Comparison of ENCODE assay signal across 8 cellular contexts in genomic region chr10:102418612-102419560, GRCh38. TPM values are rescaled to one million over a fixed set of nuclear protein-coding genes. Genes with fewer than 3 reads are reported as not detected.
DNase-seq lines count a peak whose midpoint lies in the region; ATAC-seq and TF ChIP-seq lines count a peak whose summit lies in the region.

Gene PSD, minus strand, starts transcription at chr10:102418785. Its CDS starts 1,747 bp downstream, at chr10:102417038.

- peaks cover 22% of the 10 kb centered on the region for H3K4me1 Mint-ChIP-seq in activated CD8-positive, alpha-beta T cell treated with anti-CD3 and anti-CD28 coated beads for 36 hours (ENCODE audit: low read depth)

- H3K36me3 ChIP-seq in stomach smooth muscle (ENCODE audit: control insufficient read depth in 2 of 2, insufficient read depth in 2 of 2, low read length in 2 of 2): peaks cover 7% of the 10 kb centered on the region in 2 donors
- peaks cover 0 to 6% of the 10 kb centered on the region in 2 donors for H3K36me3 ChIP-seq in thyroid gland

- CTCF ChIA-PET in activated CD8-positive, alpha-beta T cell treated with anti-CD3 and anti-CD28 coated beads for 36 hours (lab: Charles Lee): interaction anchor here (1.3 to 6.2 kb wide), 6 partner anchors 9 to 165 kb away, joined by 3 to 143 read pairs (median 4); partner anchors contain the start of gene NFKB2

- TF ChIP-seq POLR2A in thyroid gland (IDR thresholded peaks at IDR 0.05): no peak

- WGBS in thyroid gland, 2 donors: 0 to 2% methylated on average over 13 to 26 of the region's 54 CpGs

- H3K27me3 Mint-ChIP-seq in activated CD8-positive, alpha-beta T cell treated with anti-CD3 and anti-CD28 coated beads for 36 hours: peaks cover 18% of the 10 kb centered on the region

- intact Hi-C loops in activated CD8-positive, alpha-beta T cell treated with anti-CD3 and anti-CD28 coated beads for 36 hours (cut with micrococcal nuclease): no loop called here
- intact Hi-C loops in thyroid gland (cut with DNase I): no loop called here

- H3K4me1 ChIP-seq in stomach smooth muscle (ENCODE audit: control insufficient read depth, insufficient read depth, low read length) (peaks cover 40% of the 10 kb centered on the region), thyroid gland (peaks cover 29 to 36% of the 10 kb centered on the region in 2 donors)

- no peak for ATAC-seq in activated CD8-positive, alpha-beta T cell treated with anti-CD3 and anti-CD28 coated beads for 36 hours

- TF ChIP-seq CTCF in activated CD8-positive, alpha-beta T cell treated with anti-CD3 and anti-CD28 coated beads for 36 hours (IDR thresholded peaks at IDR 0.05): no peak
- no peak for TF ChIP-seq CTCF in thyroid gland (IDR thresholded peaks at IDR 0.05)

- no peaks in the 10 kb centered on the region for H3K9me3 Mint-ChIP-seq in activated CD8-positive, alpha-beta T cell treated with anti-CD3 and anti-CD28 coated beads for 36 hours

- no peak within 1 kb of the TSS for H3K27ac Mint-ChIP-seq in activated CD8-positive, alpha-beta T cell treated with anti-CD3 and anti-CD28 coated beads for 36 hours

- peak within 1 kb of the TSS; percentile 95 for H3K27ac ChIP-seq in stomach smooth muscle (ENCODE audit: low read length)
- H3K27ac ChIP-seq in thyroid gland: no peak within 1 kb of the TSS

- POLR2A ChIA-PET in activated CD8-positive, alpha-beta T cell treated with anti-CD3 and anti-CD28 coated beads for 36 hours (lab: Charles Lee): interaction anchor here (3.4 to 7.3 kb wide), 4 partner anchors 8 to 33 kb away, joined by 37 to 73 read pairs (median 56); partner anchors contain the start of genes C10orf95 and CUEDC2

- H3K27me3 ChIP-seq in stomach smooth muscle (ENCODE audit: control insufficient read depth in 1 of 2, insufficient read depth in 2 of 2, low read length in 2 of 2): peaks cover 21 to 31% of the 10 kb centered on the region in 2 donors
- H3K27me3 ChIP-seq in thyroid gland: no peaks in the 10 kb centered on the region

- no peak within 1 kb of the TSS for H3K9ac ChIP-seq in stomach smooth muscle (ENCODE audit: low read length in 2 of 2)

- H3K4me3 ChIP-seq in iPS-18c (ENCODE audit: insufficient read depth, low read depth, low read length) (peak within 1 kb of the TSS; percentile 64), stomach smooth muscle (ENCODE audit: low read length in 2 of 2) (peak within 1 kb of the TSS; percentile 90 to 91), thyroid gland (replicated peaks in 1 of 3) (peak within 1 kb of the TSS in 1 of 3 donors; percentile 88)

- peak within 1 kb of the TSS; percentile 87 for H3K4me3 Mint-ChIP-seq in activated CD8-positive, alpha-beta T cell treated with anti-CD3 and anti-CD28 coated beads for 36 hours

- peaks cover 8% of the 10 kb centered on the region for H3K36me3 Mint-ChIP-seq in activated CD8-positive, alpha-beta T cell treated with anti-CD3 and anti-CD28 coated beads for 36 hours (ENCODE audit: low read depth)

- H3K9me3 ChIP-seq in iPS-18c (ENCODE audit: control insufficient read depth, insufficient read depth, low read length) (no peaks in the 10 kb centered on the region), stomach smooth muscle (ENCODE audit: control insufficient read depth in 2 of 2, low read length in 2 of 2) (no peaks in the 10 kb centered on the region), thyroid gland (no peaks in the 10 kb centered on the region)

- DNase-seq in D341Med (ENCODE audit: low spot score) (peak; percentile 87), NCI-H1105 treated with DMSO at 0.1 percent for 48 hours (lab: John Stamatoyannopoulos, UW) (peak; percentile 57), thyroid gland (no peak), globus pallidus (ENCODE audit: low spot score) (no peak)
- peak; percentile 17 for DNase-seq in activated CD8-positive, alpha-beta T cell treated with anti-CD3 and anti-CD28 coated beads for 36 hours
- DNase-seq in stimulated activated naive CD4-positive, alpha-beta T cell (lab: John Stamatoyannopoulos, UW): no peak

RNA-seq across cellular contexts. Expression of gene PSD, which starts in this region (rescaled TPM):
- total RNA-seq in activated CD8-positive, alpha-beta T cell treated with anti-CD3 and anti-CD28 coated beads for 36 hours: 10 to 100 TPM in 1 of 2 experiments, 1 to 10 TPM in 1; 9.3 to 10.4 TPM
- total RNA-seq in thyroid gland: 1 to 10 TPM in 1 of 4 donors, under 1 TPM in 3; 0.24 to 1.1 (median 0.49) TPM

Comparison
In these comparisons a context has a peak if more than half of its experiments do, and no peak if none do; other contexts are left out.
1. RNA of gene PSD (total RNA-seq): 9.3 to 10.4 TPM in activated CD8-positive, alpha-beta T cell treated with anti-CD3 and anti-CD28 coated beads for 36 hours; 0.24 to 1.1 TPM in thyroid gland; every median in the first group is over 4 times any median in the second.
2. DNase-seq: peak in D341Med (single experiment), NCI-H1105 treated with DMSO at 0.1 percent for 48 hours (single experiment) and activated CD8-positive, alpha-beta T cell treated with anti-CD3 and anti-CD28 coated beads for 36 hours (single experiment); none in stimulated activated naive CD4-positive, alpha-beta T cell (0 of 6), thyroid gland (0 of 2) and globus pallidus (single experiment).